Comparison of ENCODE assay signal across 1 cellular context in the genomic region with DNA sequence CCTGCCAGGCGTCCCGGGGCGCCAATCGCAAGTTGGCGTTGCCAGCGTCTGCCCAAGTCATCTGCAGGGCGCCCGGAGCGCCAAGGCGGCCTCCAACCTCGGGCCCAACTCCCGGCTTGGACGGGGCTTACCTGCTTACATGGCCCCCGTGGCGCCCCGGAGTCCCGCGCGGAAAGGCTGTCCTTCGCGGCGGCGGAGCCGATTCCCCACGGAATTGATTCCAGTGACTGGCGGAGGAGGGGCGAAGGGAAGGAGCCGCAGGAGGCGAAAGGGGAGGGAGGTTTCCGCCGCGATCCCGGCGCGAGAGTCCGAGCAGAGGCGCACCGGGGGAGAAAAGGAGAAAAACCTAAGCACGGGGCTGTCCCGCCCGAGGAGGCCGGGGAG.
TF ChIP-seq lines count a peak whose summit lies in the region.

No MANE protein-coding gene starts in this region.

TF ChIP-seq in HEK293, 187 proteins besides CTCF, POLR2A, EP300 and RAD21 (continued from another document and continues in another):
- TF ChIP-seq, protein P1, sequence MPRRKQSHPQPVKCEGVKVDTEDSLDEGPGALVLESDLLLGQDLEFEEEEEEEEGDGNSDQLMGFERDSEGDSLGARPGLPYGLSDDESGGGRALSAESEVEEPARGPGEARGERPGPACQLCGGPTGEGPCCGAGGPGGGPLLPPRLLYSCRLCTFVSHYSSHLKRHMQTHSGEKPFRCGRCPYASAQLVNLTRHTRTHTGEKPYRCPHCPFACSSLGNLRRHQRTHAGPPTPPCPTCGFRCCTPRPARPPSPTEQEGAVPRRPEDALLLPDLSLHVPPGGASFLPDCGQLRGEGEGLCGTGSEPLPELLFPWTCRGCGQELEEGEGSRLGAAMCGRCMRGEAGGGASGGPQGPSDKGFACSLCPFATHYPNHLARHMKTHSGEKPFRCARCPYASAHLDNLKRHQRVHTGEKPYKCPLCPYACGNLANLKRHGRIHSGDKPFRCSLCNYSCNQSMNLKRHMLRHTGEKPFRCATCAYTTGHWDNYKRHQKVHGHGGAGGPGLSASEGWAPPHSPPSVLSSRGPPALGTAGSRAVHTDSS (tag by site-specific recombination; IDR thresholded peaks at IDR 0.05): no peak
- peak; percentile 71; the same call in 1 of the 2 replicates for TF ChIP-seq ZFP37 (tag by site-specific recombination; IDR thresholded peaks at IDR 0.05)
- TF ChIP-seq, protein P2, sequence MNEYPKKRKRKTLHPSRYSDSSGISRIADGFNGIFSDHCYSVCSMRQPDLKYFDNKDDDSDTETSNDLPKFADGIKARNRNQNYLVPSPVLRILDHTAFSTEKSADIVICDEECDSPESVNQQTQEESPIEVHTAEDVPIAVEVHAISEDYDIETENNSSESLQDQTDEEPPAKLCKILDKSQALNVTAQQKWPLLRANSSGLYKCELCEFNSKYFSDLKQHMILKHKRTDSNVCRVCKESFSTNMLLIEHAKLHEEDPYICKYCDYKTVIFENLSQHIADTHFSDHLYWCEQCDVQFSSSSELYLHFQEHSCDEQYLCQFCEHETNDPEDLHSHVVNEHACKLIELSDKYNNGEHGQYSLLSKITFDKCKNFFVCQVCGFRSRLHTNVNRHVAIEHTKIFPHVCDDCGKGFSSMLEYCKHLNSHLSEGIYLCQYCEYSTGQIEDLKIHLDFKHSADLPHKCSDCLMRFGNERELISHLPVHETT (tag by site-specific recombination; IDR thresholded peaks at IDR 0.05): no peak
- no peak for TF ChIP-seq ZNF792 (tag by site-specific recombination; IDR thresholded peaks at IDR 0.05)
- TF ChIP-seq KLF9 (tag by site-specific recombination; IDR thresholded peaks at IDR 0.05; ENCODE audit: low read depth): no peak
- TF ChIP-seq ZNF169 (tag by site-specific recombination; IDR thresholded peaks at IDR 0.05): no peak
- TF ChIP-seq ZNF558 (tag by site-specific recombination; IDR thresholded peaks at IDR 0.05): no peak
- TF ChIP-seq ZNF23 (tag by site-specific recombination; IDR thresholded peaks at IDR 0.05; ENCODE audit: borderline replicate concordance): no peak
- TF ChIP-seq ZNF843 (tag by site-specific recombination; IDR thresholded peaks at IDR 0.05): no peak; the same call in 1 of the 2 replicates
- TF ChIP-seq, protein P3, sequence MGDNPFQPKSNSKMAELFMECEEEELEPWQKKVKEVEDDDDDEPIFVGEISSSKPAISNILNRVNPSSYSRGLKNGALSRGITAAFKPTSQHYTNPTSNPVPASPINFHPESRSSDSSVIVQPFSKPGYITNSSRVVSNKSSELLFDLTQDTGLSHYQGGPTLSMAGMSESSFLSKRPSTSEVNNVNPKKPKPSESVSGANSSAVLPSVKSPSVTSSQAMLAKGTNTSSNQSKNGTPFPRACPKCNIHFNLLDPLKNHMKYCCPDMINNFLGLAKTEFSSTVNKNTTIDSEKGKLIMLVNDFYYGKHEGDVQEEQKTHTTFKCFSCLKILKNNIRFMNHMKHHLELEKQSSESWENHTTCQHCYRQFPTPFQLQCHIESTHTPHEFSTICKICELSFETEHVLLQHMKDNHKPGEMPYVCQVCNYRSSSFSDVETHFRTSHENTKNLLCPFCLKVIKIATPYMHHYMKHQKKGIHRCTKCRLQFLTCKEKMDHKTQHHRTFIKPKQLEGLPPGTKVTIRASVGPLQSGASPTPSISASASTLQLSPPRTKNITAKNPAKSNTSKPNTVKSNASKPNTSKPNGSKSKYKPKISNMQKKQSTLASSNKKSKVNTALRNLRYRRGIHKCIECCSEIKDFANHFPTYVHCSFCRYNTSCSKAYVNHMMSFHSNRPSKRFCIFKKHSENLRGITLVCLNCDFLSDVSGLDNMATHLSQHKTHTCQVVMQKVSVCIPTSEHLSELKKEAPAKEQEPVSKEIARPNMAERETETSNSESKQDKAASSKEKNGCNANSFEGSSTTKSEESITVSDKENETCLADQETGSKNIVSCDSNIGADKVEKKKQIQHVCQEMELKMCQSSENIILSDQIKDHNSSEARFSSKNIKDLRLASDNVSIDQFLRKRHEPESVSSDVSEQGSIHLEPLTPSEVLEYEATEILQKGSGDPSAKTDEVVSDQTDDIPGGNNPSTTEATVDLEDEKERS (tag by site-specific recombination; IDR thresholded peaks at IDR 0.05): no peak
- peak; percentile 64; the same call in 1 of the 2 replicates for TF ChIP-seq KLF16 (tag by site-specific recombination; IDR thresholded peaks at IDR 0.05)
- TF ChIP-seq ZNF791 (tag by site-specific recombination; IDR thresholded peaks at IDR 0.05): no peak
- TF ChIP-seq, protein P4, sequence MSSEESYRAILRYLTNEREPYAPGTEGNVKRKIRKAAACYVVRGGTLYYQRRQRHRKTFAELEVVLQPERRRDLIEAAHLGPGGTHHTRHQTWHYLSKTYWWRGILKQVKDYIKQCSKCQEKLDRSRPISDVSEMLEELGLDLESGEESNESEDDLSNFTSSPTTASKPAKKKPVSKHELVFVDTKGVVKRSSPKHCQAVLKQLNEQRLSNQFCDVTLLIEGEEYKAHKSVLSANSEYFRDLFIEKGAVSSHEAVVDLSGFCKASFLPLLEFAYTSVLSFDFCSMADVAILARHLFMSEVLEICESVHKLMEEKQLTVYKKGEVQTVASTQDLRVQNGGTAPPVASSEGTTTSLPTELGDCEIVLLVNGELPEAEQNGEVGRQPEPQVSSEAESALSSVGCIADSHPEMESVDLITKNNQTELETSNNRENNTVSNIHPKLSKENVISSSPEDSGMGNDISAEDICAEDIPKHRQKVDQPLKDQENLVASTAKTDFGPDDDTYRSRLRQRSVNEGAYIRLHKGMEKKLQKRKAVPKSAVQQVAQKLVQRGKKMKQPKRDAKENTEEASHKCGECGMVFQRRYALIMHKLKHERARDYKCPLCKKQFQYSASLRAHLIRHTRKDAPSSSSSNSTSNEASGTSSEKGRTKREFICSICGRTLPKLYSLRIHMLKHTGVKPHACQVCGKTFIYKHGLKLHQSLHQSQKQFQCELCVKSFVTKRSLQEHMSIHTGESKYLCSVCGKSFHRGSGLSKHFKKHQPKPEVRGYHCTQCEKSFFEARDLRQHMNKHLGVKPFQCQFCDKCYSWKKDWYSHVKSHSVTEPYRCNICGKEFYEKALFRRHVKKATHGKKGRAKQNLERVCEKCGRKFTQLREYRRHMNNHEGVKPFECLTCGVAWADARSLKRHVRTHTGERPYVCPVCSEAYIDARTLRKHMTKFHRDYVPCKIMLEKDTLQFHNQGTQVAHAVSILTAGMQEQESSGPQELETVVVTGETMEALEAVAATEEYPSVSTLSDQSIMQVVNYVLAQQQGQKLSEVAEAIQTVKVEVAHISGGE (tag by site-specific recombination; conservative IDR thresholded peaks at IDR 0.05; ENCODE audit: low read depth): peak; percentile 67
- TF ChIP-seq ZNF112 (tag by site-specific recombination; IDR thresholded peaks at IDR 0.05): no peak
- TF ChIP-seq ZNF433 (tag by site-specific recombination; IDR thresholded peaks at IDR 0.05; ENCODE audit: low read depth): no peak
- no peak for TF ChIP-seq MEIS1 (CRISPR knock-in tag; IDR thresholded peaks at IDR 0.05; ENCODE audit: borderline replicate concordance)
- TF ChIP-seq ZIC2 (tag by site-specific recombination; IDR thresholded peaks at IDR 0.05): peak; percentile 96
- 0 out of 2 replicates have a peak, but pooled peaks have one; percentile 54 for TF ChIP-seq WT1 (tag by site-specific recombination; IDR thresholded peaks at IDR 0.05)
- TF ChIP-seq, protein P5, sequence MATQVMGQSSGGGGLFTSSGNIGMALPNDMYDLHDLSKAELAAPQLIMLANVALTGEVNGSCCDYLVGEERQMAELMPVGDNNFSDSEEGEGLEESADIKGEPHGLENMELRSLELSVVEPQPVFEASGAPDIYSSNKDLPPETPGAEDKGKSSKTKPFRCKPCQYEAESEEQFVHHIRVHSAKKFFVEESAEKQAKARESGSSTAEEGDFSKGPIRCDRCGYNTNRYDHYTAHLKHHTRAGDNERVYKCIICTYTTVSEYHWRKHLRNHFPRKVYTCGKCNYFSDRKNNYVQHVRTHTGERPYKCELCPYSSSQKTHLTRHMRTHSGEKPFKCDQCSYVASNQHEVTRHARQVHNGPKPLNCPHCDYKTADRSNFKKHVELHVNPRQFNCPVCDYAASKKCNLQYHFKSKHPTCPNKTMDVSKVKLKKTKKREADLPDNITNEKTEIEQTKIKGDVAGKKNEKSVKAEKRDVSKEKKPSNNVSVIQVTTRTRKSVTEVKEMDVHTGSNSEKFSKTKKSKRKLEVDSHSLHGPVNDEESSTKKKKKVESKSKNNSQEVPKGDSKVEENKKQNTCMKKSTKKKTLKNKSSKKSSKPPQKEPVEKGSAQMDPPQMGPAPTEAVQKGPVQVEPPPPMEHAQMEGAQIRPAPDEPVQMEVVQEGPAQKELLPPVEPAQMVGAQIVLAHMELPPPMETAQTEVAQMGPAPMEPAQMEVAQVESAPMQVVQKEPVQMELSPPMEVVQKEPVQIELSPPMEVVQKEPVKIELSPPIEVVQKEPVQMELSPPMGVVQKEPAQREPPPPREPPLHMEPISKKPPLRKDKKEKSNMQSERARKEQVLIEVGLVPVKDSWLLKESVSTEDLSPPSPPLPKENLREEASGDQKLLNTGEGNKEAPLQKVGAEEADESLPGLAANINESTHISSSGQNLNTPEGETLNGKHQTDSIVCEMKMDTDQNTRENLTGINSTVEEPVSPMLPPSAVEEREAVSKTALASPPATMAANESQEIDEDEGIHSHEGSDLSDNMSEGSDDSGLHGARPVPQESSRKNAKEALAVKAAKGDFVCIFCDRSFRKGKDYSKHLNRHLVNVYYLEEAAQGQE (tag by site-specific recombination; IDR thresholded peaks at IDR 0.05): peak; percentile 26; the same call in 1 of the 2 replicates
- TF ChIP-seq, protein P6, sequence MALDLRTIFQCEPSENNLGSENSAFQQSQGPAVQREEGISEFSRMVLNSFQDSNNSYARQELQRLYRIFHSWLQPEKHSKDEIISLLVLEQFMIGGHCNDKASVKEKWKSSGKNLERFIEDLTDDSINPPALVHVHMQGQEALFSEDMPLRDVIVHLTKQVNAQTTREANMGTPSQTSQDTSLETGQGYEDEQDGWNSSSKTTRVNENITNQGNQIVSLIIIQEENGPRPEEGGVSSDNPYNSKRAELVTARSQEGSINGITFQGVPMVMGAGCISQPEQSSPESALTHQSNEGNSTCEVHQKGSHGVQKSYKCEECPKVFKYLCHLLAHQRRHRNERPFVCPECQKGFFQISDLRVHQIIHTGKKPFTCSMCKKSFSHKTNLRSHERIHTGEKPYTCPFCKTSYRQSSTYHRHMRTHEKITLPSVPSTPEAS (tag by site-specific recombination; IDR thresholded peaks at IDR 0.05): no peak
- no peak for TF ChIP-seq ZNF514 (tag by site-specific recombination; IDR thresholded peaks at IDR 0.05)
- TF ChIP-seq MYNN (tag by site-specific recombination; IDR thresholded peaks at IDR 0.05; ENCODE audit: borderline replicate concordance): no peak
- no peak for TF ChIP-seq ZNF132 (tag by site-specific recombination; IDR thresholded peaks at IDR 0.05; ENCODE audit: borderline replicate concordance)
- no peak for TF ChIP-seq OVOL3 (tag by site-specific recombination; IDR thresholded peaks at IDR 0.05)
- no peak for TF ChIP-seq ZNF366 (tag by site-specific recombination; conservative IDR thresholded peaks at IDR 0.05)
- TF ChIP-seq ZNF354C (tag by site-specific recombination; IDR thresholded peaks at IDR 0.05; ENCODE audit: borderline replicate concordance, low read depth): no peak
- 0 out of 2 replicates have a peak, but pooled peaks have one; percentile 44 for TF ChIP-seq HOXC10 (CRISPR knock-in tag; IDR thresholded peaks at IDR 0.05)
- peak; percentile 16; the same call in 1 of the 2 replicates for TF ChIP-seq MZF1 (tag by site-specific recombination; IDR thresholded peaks at IDR 0.05; ENCODE audit: borderline replicate concordance)
- no peak for TF ChIP-seq ZNF248 (tag by site-specific recombination; IDR thresholded peaks at IDR 0.05)
- no peak for TF ChIP-seq ZNF510 (tag by site-specific recombination; IDR thresholded peaks at IDR 0.05; ENCODE audit: insufficient replicate concordance)
- TF ChIP-seq, protein P7, sequence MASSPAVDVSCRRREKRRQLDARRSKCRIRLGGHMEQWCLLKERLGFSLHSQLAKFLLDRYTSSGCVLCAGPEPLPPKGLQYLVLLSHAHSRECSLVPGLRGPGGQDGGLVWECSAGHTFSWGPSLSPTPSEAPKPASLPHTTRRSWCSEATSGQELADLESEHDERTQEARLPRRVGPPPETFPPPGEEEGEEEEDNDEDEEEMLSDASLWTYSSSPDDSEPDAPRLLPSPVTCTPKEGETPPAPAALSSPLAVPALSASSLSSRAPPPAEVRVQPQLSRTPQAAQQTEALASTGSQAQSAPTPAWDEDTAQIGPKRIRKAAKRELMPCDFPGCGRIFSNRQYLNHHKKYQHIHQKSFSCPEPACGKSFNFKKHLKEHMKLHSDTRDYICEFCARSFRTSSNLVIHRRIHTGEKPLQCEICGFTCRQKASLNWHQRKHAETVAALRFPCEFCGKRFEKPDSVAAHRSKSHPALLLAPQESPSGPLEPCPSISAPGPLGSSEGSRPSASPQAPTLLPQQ (tag by site-specific recombination; IDR thresholded peaks at IDR 0.05): 0 out of 2 replicates have a peak, but pooled peaks have one; percentile 15
- TF ChIP-seq ZNF501 (tag by site-specific recombination; IDR thresholded peaks at IDR 0.05): no peak; the same call in none of the 2 replicates
- TF ChIP-seq ZNF530 (tag by site-specific recombination; IDR thresholded peaks at IDR 0.05; ENCODE audit: low read depth): no peak
- TF ChIP-seq GLIS2 (tag by site-specific recombination; IDR thresholded peaks at IDR 0.05): peak; percentile 72
- no peak for TF ChIP-seq ZSCAN23 (tag by site-specific recombination; IDR thresholded peaks at IDR 0.05)
- TF ChIP-seq ZNF146 (tag by site-specific recombination; IDR thresholded peaks at IDR 0.05): no peak
